ENCODE assay signal across 1 cellular context in the genomic region with DNA sequence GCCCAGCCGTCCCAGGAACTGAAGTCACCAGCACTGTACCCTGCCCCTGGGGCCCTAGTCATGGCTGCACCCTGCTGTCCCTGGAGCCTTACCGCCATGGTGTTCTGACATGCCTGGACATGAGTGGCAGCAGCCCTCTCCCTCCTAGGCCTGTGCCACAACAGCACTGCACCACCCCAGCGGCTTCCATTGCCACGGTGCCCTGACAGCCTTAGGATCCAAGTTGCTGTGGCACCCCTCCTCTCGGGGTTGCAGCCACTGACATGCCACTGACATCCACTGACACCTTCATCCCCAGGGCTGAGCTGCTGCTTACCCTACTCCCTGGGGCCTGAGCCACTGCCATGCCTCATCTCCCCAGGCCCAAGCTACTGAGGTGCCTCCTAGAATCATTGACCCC.
TF ChIP-seq lines count a peak whose summit lies in the region.

No MANE protein-coding gene starts in this region.

TF ChIP-seq in H1, 55 proteins besides CTCF, POLR2A, EP300 and RAD21:
- no peak for TF ChIP-seq JUND (IDR thresholded peaks at IDR 0.05; ENCODE audit: low read length)
- TF ChIP-seq POU5F1 (IDR thresholded peaks at IDR 0.05; ENCODE audit: low read depth, low read length) = no peak
- TF ChIP-seq, protein P1, sequence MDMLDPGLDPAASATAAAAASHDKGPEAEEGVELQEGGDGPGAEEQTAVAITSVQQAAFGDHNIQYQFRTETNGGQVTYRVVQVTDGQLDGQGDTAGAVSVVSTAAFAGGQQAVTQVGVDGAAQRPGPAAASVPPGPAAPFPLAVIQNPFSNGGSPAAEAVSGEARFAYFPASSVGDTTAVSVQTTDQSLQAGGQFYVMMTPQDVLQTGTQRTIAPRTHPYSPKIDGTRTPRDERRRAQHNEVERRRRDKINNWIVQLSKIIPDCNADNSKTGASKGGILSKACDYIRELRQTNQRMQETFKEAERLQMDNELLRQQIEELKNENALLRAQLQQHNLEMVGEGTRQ (IDR thresholded peaks at IDR 0.05; ENCODE audit: low read length) = no peak
- no peak for TF ChIP-seq BRCA1 (IDR thresholded peaks at IDR 0.05; ENCODE audit: low read depth, low read length)
- no peak for TF ChIP-seq MAFK (IDR thresholded peaks at IDR 0.05; ENCODE audit: low read depth, low read length)
- TF ChIP-seq CREB1 (IDR thresholded peaks at IDR 0.05) = no peak
- no peak for TF ChIP-seq RNF2 (IDR thresholded peaks at IDR 0.05; ENCODE audit: borderline replicate concordance, low read depth, low read length, missing control alignments, poor library complexity, severe bottlenecking)
- no peak for TF ChIP-seq SIRT6 (IDR thresholded peaks at IDR 0.05; ENCODE audit: low read length)
